9 cellular contexts compared by ENCODE assay signal in the genomic region with DNA sequence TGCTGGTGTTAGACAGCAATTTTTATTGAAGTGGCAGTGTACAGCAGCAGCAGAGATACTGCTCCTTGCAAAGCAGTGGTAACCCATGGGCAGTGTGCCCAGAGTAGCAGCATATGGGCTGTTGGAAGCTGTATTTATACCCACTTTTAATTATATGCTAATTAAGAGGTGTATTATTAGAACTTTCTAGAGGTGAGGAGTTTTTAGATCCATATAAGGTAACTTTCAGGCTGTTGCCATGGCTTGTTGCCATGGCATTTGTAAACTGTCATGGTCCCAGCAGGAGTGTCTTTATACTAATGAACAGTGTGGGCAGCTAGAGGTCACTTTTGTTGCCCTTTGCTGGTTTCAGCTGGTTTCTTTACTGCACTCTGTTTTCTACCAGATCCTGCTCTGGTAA. TPM values are rescaled to one million over a fixed set of nuclear protein-coding genes. Genes with fewer than 3 reads are reported as not detected.
DNase-seq lines count a peak whose midpoint lies in the region; ATAC-seq and TF ChIP-seq lines count a peak whose summit lies in the region.
"Had no signal": no experiment of that assay in that cellular context is flagged by ENCODE, and none has a peak within 500 bp of the region (broad histone marks: within the 10 kb centered on the region; RNA-seq: fewer than 3 reads in every experiment).

No MANE protein-coding gene starts in this region.

- H3K4me1 Mint-ChIP-seq in WTC11, result peaks cover 18% of the 10 kb centered on the region
- H3K4me1 Mint-ChIP-seq in stimulated activated naive B cell treated with anti-CD40 and anti-IgM and Interleukin-4, amounts not matched to agents 10 μg/mL and 1 μg/mL and 100 μg/mL, for 72 hours, result peaks cover 5 to 7% of the 10 kb centered on the region in 2 donors

- H3K4me3 Mint-ChIP-seq in WTC11, result no peak overlapping the region
- H3K4me3 Mint-ChIP-seq in stimulated activated naive B cell treated with anti-CD40 and anti-IgM and Interleukin-4, amounts not matched to agents 10 μg/mL and 1 μg/mL and 100 μg/mL, for 72 hours, result no peak overlapping the region

- no peak for TF ChIP-seq CTCF in WTC11 (IDR thresholded peaks at IDR 0.05)
- TF ChIP-seq CTCF in hepatocyte (IDR thresholded peaks at IDR 0.05; ENCODE audit: poor library complexity), result no peak

- H3K27me3 Mint-ChIP-seq in WTC11 (ENCODE audit: low read depth), result no peaks in the 10 kb centered on the region
- peaks cover 0 to 4% of the 10 kb centered on the region in 2 donors for H3K27me3 Mint-ChIP-seq in stimulated activated naive B cell treated with anti-CD40 and anti-IgM and Interleukin-4, amounts not matched to agents 10 μg/mL and 1 μg/mL and 100 μg/mL, for 72 hours

- H2AFZ ChIP-seq in hepatocyte, result no peak overlapping the region

- peaks cover 21% of the 10 kb centered on the region for H3K9me3 Mint-ChIP-seq in WTC11
- H3K9me3 Mint-ChIP-seq in stimulated activated naive B cell treated with anti-CD40 and anti-IgM and Interleukin-4, amounts not matched to agents 10 μg/mL and 1 μg/mL and 100 μg/mL, for 72 hours, result peaks cover 9 to 10% of the 10 kb centered on the region in 2 donors

- H3K4me2 ChIP-seq in hepatocyte, result peak overlapping the region; percentile 6

- H3K27ac ChIP-seq in hepatocyte, result peak overlapping the region; percentile 36

- H3K9me3 ChIP-seq in hepatocyte (ENCODE audit: low read depth), result no peaks in the 10 kb centered on the region
- H3K9me3 ChIP-seq: uterus had no signal

- H3K27ac Mint-ChIP-seq in WTC11, result peak overlapping the region; percentile 69; the same call in 1 of the 2 replicates
- H3K27ac Mint-ChIP-seq in stimulated activated naive B cell treated with anti-CD40 and anti-IgM and Interleukin-4, amounts not matched to agents 10 μg/mL and 1 μg/mL and 100 μg/mL, for 72 hours, result peak overlapping the region; percentile 25

- H3K36me3 Mint-ChIP-seq in WTC11, result peaks cover 9% of the 10 kb centered on the region
- peaks cover 12 to 14% of the 10 kb centered on the region in 2 donors for H3K36me3 Mint-ChIP-seq in stimulated activated naive B cell treated with anti-CD40 and anti-IgM and Interleukin-4, amounts not matched to agents 10 μg/mL and 1 μg/mL and 100 μg/mL, for 72 hours

- peaks cover 5% of the 10 kb centered on the region for H3K4me1 ChIP-seq in hepatocyte (ENCODE audit: insufficient read depth)
- H3K4me1 ChIP-seq: uterus had no signal

- H3K79me2 ChIP-seq in hepatocyte, result peaks cover 7% of the 10 kb centered on the region

- peak; percentile 48 for DNase-seq in DMS53 (lab: John Stamatoyannopoulos, UW)
- no peak for DNase-seq in DMS53 treated with DMSO at 0.1 percent for 48 hours (lab: John Stamatoyannopoulos, UW; ENCODE audit: unreplicated experiment)
- DNase-seq in WTC11 (ENCODE audit: low spot score), result no peak
- peak; percentile 16 for DNase-seq in hepatocyte (ENCODE audit: low spot score)
- no peak for DNase-seq in stimulated activated naive B cell treated with anti-CD40 and anti-IgM and Interleukin-4, amounts not matched to agents 10 μg/mL and 1 μg/mL and 100 μg/mL, for 72 hours
- DNase-seq in activated naive CD4-positive, alpha-beta T cell (lab: John Stamatoyannopoulos, UW), result no peak
- no peak for DNase-seq in DMS153 (lab: John Stamatoyannopoulos, UW)
- no peak for DNase-seq in GM19238 (ENCODE audit: insufficient read length, low spot score)
- DNase-seq: uterus had no signal

- no peak for ATAC-seq in WTC11
- no peak for ATAC-seq in stimulated activated naive B cell treated with anti-CD40 and anti-IgM and Interleukin-4, amounts not matched to agents 10 μg/mL and 1 μg/mL and 100 μg/mL, for 72 hours (replicated peaks)

- H3K4me3 ChIP-seq in hepatocyte, result no peak overlapping the region
- H3K4me3 ChIP-seq: uterus had no signal

- CTCF ChIA-PET in WTC11 (lab: Charles Lee), result interaction anchor here (1.3 kb wide), 1 partner anchor 51 kb away, joined by 4 read pairs; no protein-coding TSS in a partner anchor

- no peaks in the 10 kb centered on the region for H3K36me3 ChIP-seq in hepatocyte (replicated peaks; ENCODE audit: insufficient read depth, low read depth)
- H3K36me3 ChIP-seq: uterus had no signal

- POLR2A ChIA-PET in WTC11 (lab: Charles Lee), result interaction anchor here (0.6 to 1.2 kb wide), 3 partner anchors 9 to 877 kb away, joined by 3 read pairs; no protein-coding TSS in a partner anchor

- no peaks in the 10 kb centered on the region for H3K9me2 ChIP-seq in hepatocyte (replicated peaks; ENCODE audit: insufficient read depth)

- H4K20me1 ChIP-seq in hepatocyte (ENCODE audit: insufficient read depth, poor library complexity, severe bottlenecking), result peaks cover 3% of the 10 kb centered on the region

- no peaks in the 10 kb centered on the region for H3K27me3 ChIP-seq in hepatocyte
- H3K27me3 ChIP-seq: uterus had no signal

TF ChIP-seq in WTC11, 78 proteins besides CTCF, POLR2A, EP300 and RAD21:
- TF ChIP-seq, protein P1, sequence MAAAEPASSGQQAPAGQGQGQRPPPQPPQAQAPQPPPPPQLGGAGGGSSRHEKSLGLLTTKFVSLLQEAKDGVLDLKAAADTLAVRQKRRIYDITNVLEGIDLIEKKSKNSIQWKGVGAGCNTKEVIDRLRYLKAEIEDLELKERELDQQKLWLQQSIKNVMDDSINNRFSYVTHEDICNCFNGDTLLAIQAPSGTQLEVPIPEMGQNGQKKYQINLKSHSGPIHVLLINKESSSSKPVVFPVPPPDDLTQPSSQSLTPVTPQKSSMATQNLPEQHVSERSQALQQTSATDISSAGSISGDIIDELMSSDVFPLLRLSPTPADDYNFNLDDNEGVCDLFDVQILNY (CRISPR knock-in tag; IDR thresholded peaks at IDR 0.05), result no peak
- TF ChIP-seq, protein P2, sequence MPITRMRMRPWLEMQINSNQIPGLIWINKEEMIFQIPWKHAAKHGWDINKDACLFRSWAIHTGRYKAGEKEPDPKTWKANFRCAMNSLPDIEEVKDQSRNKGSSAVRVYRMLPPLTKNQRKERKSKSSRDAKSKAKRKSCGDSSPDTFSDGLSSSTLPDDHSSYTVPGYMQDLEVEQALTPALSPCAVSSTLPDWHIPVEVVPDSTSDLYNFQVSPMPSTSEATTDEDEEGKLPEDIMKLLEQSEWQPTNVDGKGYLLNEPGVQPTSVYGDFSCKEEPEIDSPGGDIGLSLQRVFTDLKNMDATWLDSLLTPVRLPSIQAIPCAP (CRISPR knock-in tag; IDR thresholded peaks at IDR 0.05), result no peak
- TF ChIP-seq GABPB1 (CRISPR knock-in tag; IDR thresholded peaks at IDR 0.05) (no peak), SOX15 (CRISPR knock-in tag; IDR thresholded peaks at IDR 0.05) (no peak), CREB1 (CRISPR knock-in tag; IDR thresholded peaks at IDR 0.05) (no peak), JAZF1 (CRISPR knock-in tag; IDR thresholded peaks at IDR 0.05) (no peak), TCF7 (CRISPR knock-in tag; IDR thresholded peaks at IDR 0.05; ENCODE audit: low read depth) (no peak), ETV6 (CRISPR knock-in tag; IDR thresholded peaks at IDR 0.05) (no peak), FOXP1 (CRISPR knock-in tag; IDR thresholded peaks at IDR 0.05; ENCODE audit: borderline replicate concordance) (no peak), ZNF671 (CRISPR knock-in tag; IDR thresholded peaks at IDR 0.05) (no peak), ZNF416 (CRISPR knock-in tag; IDR thresholded peaks at IDR 0.05) (no peak), ESRRA (CRISPR knock-in tag; IDR thresholded peaks at IDR 0.05; ENCODE audit: borderline replicate concordance) (no peak), NR1H2 (CRISPR knock-in tag; IDR thresholded peaks at IDR 0.05) (no peak), OVOL2 (CRISPR knock-in tag; IDR thresholded peaks at IDR 0.05; ENCODE audit: borderline replicate concordance) (no peak), ZNF219 (CRISPR knock-in tag; IDR thresholded peaks at IDR 0.05; ENCODE audit: borderline replicate concordance) (no peak)
- TF ChIP-seq, protein P3, sequence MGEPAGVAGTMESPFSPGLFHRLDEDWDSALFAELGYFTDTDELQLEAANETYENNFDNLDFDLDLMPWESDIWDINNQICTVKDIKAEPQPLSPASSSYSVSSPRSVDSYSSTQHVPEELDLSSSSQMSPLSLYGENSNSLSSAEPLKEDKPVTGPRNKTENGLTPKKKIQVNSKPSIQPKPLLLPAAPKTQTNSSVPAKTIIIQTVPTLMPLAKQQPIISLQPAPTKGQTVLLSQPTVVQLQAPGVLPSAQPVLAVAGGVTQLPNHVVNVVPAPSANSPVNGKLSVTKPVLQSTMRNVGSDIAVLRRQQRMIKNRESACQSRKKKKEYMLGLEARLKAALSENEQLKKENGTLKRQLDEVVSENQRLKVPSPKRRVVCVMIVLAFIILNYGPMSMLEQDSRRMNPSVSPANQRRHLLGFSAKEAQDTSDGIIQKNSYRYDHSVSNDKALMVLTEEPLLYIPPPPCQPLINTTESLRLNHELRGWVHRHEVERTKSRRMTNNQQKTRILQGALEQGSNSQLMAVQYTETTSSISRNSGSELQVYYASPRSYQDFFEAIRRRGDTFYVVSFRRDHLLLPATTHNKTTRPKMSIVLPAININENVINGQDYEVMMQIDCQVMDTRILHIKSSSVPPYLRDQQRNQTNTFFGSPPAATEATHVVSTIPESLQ (CRISPR knock-in tag; IDR thresholded peaks at IDR 0.05), result no peak

RNA-seq across cellular contexts. Expression of a gene that starts 3.7 kb away (rescaled TPM):
- total RNA-seq in WTC11 (2021) (46.8 to 51.5 TPM (median 48.7 TPM) in 3 replicates), hepatocyte (144 and 147 TPM in 2 replicates)
- polyA plus RNA-seq in hepatocyte, result 56.2 and 65.4 TPM in 2 replicates

Comparison
In these comparisons a context has a peak if more than half of its experiments do, and no peak if none do; other contexts are left out.
1. DNase-seq: peak in DMS53 (single experiment) and hepatocyte (single experiment); none in DMS53 treated with DMSO at 0.1 percent for 48 hours (single experiment), WTC11 (single experiment), stimulated activated naive B cell treated with anti-CD40 and anti-IgM and Interleukin-4, amounts not matched to agents 10 μg/mL and 1 μg/mL and 100 μg/mL, for 72 hours (single experiment), activated naive CD4-positive, alpha-beta T cell (0 of 4), DMS153 (single experiment) and GM19238 (single experiment).